ENCODE assay signal across 8 cellular contexts in genomic region chr15:31262901-31263671, GRCh38.
A peak's percentile ranks its signal among the peaks of the same experiment; 100 is the strongest.
DNase-seq lines count a peak whose midpoint lies in the region; ATAC-seq and TF ChIP-seq lines count a peak whose summit lies in the region.

No MANE protein-coding gene starts in this region.

- intact Hi-C loops in gastrocnemius medialis (cut with DNase I; ENCODE audit: low total_unique reads), result no loop called here

- in situ Hi-C loops in gastrocnemius medialis (cut with MboI; ENCODE audit: low sequenced_read_pairs in 4 of 4), result no loop called here

- peak overlapping the region; percentile 57 for H3K4me3 Mint-ChIP-seq in T-helper 2 cell treated with Interferon-gamma antibody and Interleukin-4, amounts not matched to agents 5 μg/mL and 100 μg/mL, for 36 hours

- H3K27ac ChIP-seq in foreskin keratinocyte (no peak overlapping the region), gastrocnemius medialis (peak overlapping the region in 3 of 4 donors; percentile 52 to 71 (median 69))

- no peaks in the 10 kb centered on the region for H3K9me3 Mint-ChIP-seq in T-helper 2 cell treated with Interferon-gamma antibody and Interleukin-4, amounts not matched to agents 5 μg/mL and 100 μg/mL, for 36 hours

- H3K4me1 Mint-ChIP-seq in T-helper 2 cell treated with Interferon-gamma antibody and Interleukin-4, amounts not matched to agents 5 μg/mL and 100 μg/mL, for 36 hours (ENCODE audit: low read depth), result peaks cover 76% of the 10 kb centered on the region

- DNase-seq in EH (ENCODE audit: low read depth) (peak; percentile 19), foreskin keratinocyte (peak; percentile 69 to 70), gastrocnemius medialis (peak in 1 of 2 donors; percentile 59), inferior parietal cortex (ENCODE audit: extremely low spot score) (no peak)
- no peak for DNase-seq in T-helper 2 cell treated with Interferon-gamma antibody and Interleukin-4, amounts not matched to agents 5 μg/mL and 100 μg/mL, for 36 hours (ENCODE audit: low spot score)
- DNase-seq in stimulated activated naive CD8-positive, alpha-beta T cell treated with anti-CD3 and anti-CD28 coated beads, Interleukin-15, Interleukin-2, amounts not matched to agents 100 U/mL and 50 U/mL, for 24 hours, result no peak

- ATAC-seq in HG02763 (IDR thresholded peaks at IDR 0.05; ENCODE audit: unreplicated experiment) (peak; percentile 21), foreskin keratinocyte (peak; percentile 67), gastrocnemius medialis (peak; percentile 58 to 75), GM18873 (IDR thresholded peaks at IDR 0.05; ENCODE audit: low FRiP score, unreplicated experiment) (no peak)
- ATAC-seq in stimulated activated naive CD8-positive, alpha-beta T cell treated with anti-CD3 and anti-CD28 coated beads, Interleukin-15, Interleukin-2, amounts not matched to agents 100 U/mL and 50 U/mL, for 24 hours, result no peak

- peaks cover 1% of the 10 kb centered on the region for H3K27me3 Mint-ChIP-seq in T-helper 2 cell treated with Interferon-gamma antibody and Interleukin-4, amounts not matched to agents 5 μg/mL and 100 μg/mL, for 36 hours (ENCODE audit: low read depth)

- no peaks in the 10 kb centered on the region for H3K4me1 ChIP-seq in foreskin keratinocyte
- H3K4me1 ChIP-seq in gastrocnemius medialis, result peaks cover 15 to 26% of the 10 kb centered on the region in 2 donors

- no peaks in the 10 kb centered on the region for H3K36me3 ChIP-seq in gastrocnemius medialis

- no peaks in the 10 kb centered on the region for H3K9me3 ChIP-seq in gastrocnemius medialis

- peak overlapping the region; percentile 86 for H3K27ac Mint-ChIP-seq in T-helper 2 cell treated with Interferon-gamma antibody and Interleukin-4, amounts not matched to agents 5 μg/mL and 100 μg/mL, for 36 hours

- no peak for TF ChIP-seq CTCF in foreskin keratinocyte (conservative IDR thresholded peaks at IDR 0.05)
- no peak for TF ChIP-seq CTCF in gastrocnemius medialis (IDR thresholded peaks at IDR 0.05 in 4 of 5, conservative IDR thresholded peaks at IDR 0.05 in 1 of 5)

- no peak for TF ChIP-seq POLR2A in gastrocnemius medialis (IDR thresholded peaks at IDR 0.05)

- H3K4me3 ChIP-seq in gastrocnemius medialis, result no peak overlapping the region

- no peaks in the 10 kb centered on the region for H3K36me3 Mint-ChIP-seq in T-helper 2 cell treated with Interferon-gamma antibody and Interleukin-4, amounts not matched to agents 5 μg/mL and 100 μg/mL, for 36 hours (ENCODE audit: low read depth)

- no peaks in the 10 kb centered on the region for H3K27me3 ChIP-seq in foreskin keratinocyte
- H3K27me3 ChIP-seq in gastrocnemius medialis, result no peaks in the 10 kb centered on the region

Comparison
In these comparisons a context has a peak if more than half of its experiments do, and no peak if none do; other contexts are left out.
1. DNase-seq: peak in EH (single experiment) and foreskin keratinocyte (2 of 2); none in T-helper 2 cell treated with Interferon-gamma antibody and Interleukin-4, amounts not matched to agents 5 μg/mL and 100 μg/mL, for 36 hours (single experiment), inferior parietal cortex (single experiment) and stimulated activated naive CD8-positive, alpha-beta T cell treated with anti-CD3 and anti-CD28 coated beads, Interleukin-15, Interleukin-2, amounts not matched to agents 100 U/mL and 50 U/mL, for 24 hours (single experiment).
2. ATAC-seq: peak in HG02763 (single experiment), foreskin keratinocyte (single experiment) and gastrocnemius medialis (2 of 2); none in GM18873 (single experiment) and stimulated activated naive CD8-positive, alpha-beta T cell treated with anti-CD3 and anti-CD28 coated beads, Interleukin-15, Interleukin-2, amounts not matched to agents 100 U/mL and 50 U/mL, for 24 hours (single experiment).